In the genomic region with DNA sequence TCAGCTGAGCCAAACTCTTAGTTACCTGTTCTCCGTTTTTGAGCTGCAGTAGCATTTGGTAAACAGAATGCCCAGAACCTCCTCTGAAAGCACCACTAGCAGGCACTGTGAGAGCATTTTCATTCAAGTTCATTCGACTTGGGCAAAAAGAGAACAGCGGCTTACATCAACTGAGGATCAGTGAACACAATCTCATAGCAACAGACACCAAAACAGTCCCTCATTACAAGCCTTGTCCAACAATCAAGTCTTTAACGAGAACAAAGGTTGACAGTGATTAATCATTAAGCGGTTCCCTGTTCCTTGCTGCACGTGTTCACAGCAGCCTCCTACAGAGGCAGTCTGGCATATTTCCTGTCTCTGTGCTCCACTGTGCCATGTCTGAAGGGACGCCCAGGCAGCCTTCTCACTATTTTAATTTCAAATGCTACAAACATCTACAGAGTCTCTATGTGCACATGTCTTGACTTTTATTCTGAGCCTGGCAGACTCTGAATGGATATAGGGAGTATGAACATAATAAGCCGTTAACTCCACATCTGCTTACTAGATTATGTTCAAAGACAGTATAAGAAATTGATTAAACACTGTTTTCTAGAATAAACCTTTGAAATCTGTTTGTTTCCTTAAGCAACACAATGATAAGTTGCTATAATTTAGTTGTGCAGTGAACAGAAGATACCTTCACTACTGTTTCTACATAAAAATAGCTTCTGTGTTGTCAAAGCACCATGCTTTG, we compare ENCODE assay signal across 1 cellular context.
TF ChIP-seq lines count a peak whose summit lies in the region.

No MANE protein-coding gene starts in this region.

TF ChIP-seq in HepG2, 621 proteins besides CTCF, POLR2A, EP300 and RAD21 (continued from another document and continues in another):
- TF ChIP-seq, protein P1, sequence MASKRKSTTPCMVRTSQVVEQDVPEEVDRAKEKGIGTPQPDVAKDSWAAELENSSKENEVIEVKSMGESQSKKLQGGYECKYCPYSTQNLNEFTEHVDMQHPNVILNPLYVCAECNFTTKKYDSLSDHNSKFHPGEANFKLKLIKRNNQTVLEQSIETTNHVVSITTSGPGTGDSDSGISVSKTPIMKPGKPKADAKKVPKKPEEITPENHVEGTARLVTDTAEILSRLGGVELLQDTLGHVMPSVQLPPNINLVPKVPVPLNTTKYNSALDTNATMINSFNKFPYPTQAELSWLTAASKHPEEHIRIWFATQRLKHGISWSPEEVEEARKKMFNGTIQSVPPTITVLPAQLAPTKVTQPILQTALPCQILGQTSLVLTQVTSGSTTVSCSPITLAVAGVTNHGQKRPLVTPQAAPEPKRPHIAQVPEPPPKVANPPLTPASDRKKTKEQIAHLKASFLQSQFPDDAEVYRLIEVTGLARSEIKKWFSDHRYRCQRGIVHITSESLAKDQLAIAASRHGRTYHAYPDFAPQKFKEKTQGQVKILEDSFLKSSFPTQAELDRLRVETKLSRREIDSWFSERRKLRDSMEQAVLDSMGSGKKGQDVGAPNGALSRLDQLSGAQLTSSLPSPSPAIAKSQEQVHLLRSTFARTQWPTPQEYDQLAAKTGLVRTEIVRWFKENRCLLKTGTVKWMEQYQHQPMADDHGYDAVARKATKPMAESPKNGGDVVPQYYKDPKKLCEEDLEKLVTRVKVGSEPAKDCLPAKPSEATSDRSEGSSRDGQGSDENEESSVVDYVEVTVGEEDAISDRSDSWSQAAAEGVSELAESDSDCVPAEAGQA (IDR thresholded peaks at IDR 0.05; ENCODE audit: low read depth): 0 out of 2 replicates have a peak, but pooled peaks have one; percentile 49
- TF ChIP-seq, protein P1 (CRISPR knock-in tag; IDR thresholded peaks at IDR 0.05; ENCODE audit: borderline replicate concordance): no peak; the same call in 1 of the 2 replicates
- TF ChIP-seq ZKSCAN8 (CRISPR knock-in tag; IDR thresholded peaks at IDR 0.05; ENCODE audit: borderline replicate concordance) (peak; percentile 92; the same call in 1 of the 2 replicates), ADNP (CRISPR knock-in tag; IDR thresholded peaks at IDR 0.05) (peak; percentile 66; the same call in 1 of the 2 replicates), KLF13 (CRISPR knock-in tag; IDR thresholded peaks at IDR 0.05) (no peak), CHD2 (IDR thresholded peaks at IDR 0.05; ENCODE audit: low read depth, low read length) (no peak), FOXM1 (CRISPR knock-in tag; IDR thresholded peaks at IDR 0.05) (no peak), MAFF (IDR thresholded peaks at IDR 0.05; ENCODE audit: low read depth, low read length) (no peak), NFE2 (CRISPR knock-in tag; IDR thresholded peaks at IDR 0.05) (no peak), NCOA1 (CRISPR knock-in tag; IDR thresholded peaks at IDR 0.05) (no peak), ZNF891 (CRISPR knock-in tag; IDR thresholded peaks at IDR 0.05) (no peak), ZNF562 (CRISPR knock-in tag; IDR thresholded peaks at IDR 0.05; ENCODE audit: borderline replicate concordance) (no peak), ZNF180 (CRISPR knock-in tag; IDR thresholded peaks at IDR 0.05; ENCODE audit: borderline replicate concordance, low read depth) (no peak), ZNF468 (CRISPR knock-in tag; IDR thresholded peaks at IDR 0.05) (no peak), ZNF292 (CRISPR knock-in tag; IDR thresholded peaks at IDR 0.05; ENCODE audit: borderline replicate concordance, low read depth) (peak; percentile 94), CBX5 (CRISPR knock-in tag; IDR thresholded peaks at IDR 0.05; ENCODE audit: borderline replicate concordance) (peak; percentile 94; the same call in 1 of the 2 replicates), MTA1 (CRISPR knock-in tag; IDR thresholded peaks at IDR 0.05; ENCODE audit: borderline replicate concordance) (no peak), ZNF326 (CRISPR knock-in tag; IDR thresholded peaks at IDR 0.05; ENCODE audit: borderline replicate concordance) (no peak), SMARCC2 (IDR thresholded peaks at IDR 0.05) (no peak), ATM (IDR thresholded peaks at IDR 0.05; ENCODE audit: borderline replicate concordance) (no peak), SOX5 (CRISPR knock-in tag; IDR thresholded peaks at IDR 0.05; ENCODE audit: borderline replicate concordance) (peak; percentile 99), RBFOX2 (IDR thresholded peaks at IDR 0.05; ENCODE audit: low read depth, low read length) (no peak; the same call in 1 of the 2 replicates), MED13 (CRISPR knock-in tag; IDR thresholded peaks at IDR 0.05) (no peak), ZNF564 (CRISPR knock-in tag; IDR thresholded peaks at IDR 0.05) (no peak), ATF7-NPFF (CRISPR knock-in tag; IDR thresholded peaks at IDR 0.05; ENCODE audit: low read depth) (no peak), ZNF75D (CRISPR knock-in tag; IDR thresholded peaks at IDR 0.05; ENCODE audit: borderline replicate concordance) (no peak), ZNF484 (CRISPR knock-in tag; IDR thresholded peaks at IDR 0.05; ENCODE audit: borderline replicate concordance, low read depth) (no peak)
- TF ChIP-seq, protein P2, sequence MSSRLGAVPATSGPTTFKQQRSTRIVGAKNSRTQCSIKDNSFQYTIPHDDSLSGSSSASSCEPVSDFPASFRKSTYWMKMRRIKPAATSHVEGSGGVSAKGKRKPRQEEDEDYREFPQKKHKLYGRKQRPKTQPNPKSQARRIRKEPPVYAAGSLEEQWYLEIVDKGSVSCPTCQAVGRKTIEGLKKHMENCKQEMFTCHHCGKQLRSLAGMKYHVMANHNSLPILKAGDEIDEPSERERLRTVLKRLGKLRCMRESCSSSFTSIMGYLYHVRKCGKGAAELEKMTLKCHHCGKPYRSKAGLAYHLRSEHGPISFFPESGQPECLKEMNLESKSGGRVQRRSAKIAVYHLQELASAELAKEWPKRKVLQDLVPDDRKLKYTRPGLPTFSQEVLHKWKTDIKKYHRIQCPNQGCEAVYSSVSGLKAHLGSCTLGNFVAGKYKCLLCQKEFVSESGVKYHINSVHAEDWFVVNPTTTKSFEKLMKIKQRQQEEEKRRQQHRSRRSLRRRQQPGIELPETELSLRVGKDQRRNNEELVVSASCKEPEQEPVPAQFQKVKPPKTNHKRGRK (CRISPR knock-in tag; IDR thresholded peaks at IDR 0.05): peak; percentile 42; the same call in 1 of the 2 replicates
- TF ChIP-seq, protein P3, sequence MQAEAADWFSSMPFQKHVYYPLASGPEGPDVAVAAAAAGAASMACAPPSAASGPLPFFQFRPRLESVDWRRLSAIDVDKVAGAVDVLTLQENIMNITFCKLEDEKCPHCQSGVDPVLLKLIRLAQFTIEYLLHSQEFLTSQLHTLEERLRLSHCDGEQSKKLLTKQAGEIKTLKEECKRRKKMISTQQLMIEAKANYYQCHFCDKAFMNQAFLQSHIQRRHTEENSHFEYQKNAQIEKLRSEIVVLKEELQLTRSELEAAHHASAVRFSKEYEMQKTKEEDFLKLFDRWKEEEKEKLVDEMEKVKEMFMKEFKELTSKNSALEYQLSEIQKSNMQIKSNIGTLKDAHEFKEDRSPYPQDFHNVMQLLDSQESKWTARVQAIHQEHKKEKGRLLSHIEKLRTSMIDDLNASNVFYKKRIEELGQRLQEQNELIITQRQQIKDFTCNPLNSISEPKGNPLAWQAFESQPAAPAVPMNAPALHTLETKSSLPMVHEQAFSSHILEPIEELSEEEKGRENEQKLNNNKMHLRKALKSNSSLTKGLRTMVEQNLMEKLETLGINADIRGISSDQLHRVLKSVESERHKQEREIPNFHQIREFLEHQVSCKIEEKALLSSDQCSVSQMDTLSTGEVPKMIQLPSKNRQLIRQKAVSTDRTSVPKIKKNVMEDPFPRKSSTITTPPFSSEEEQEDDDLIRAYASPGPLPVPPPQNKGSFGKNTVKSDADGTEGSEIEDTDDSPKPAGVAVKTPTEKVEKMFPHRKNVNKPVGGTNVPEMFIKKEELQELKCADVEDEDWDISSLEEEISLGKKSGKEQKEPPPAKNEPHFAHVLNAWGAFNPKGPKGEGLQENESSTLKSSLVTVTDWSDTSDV (CRISPR knock-in tag; IDR thresholded peaks at IDR 0.05): no peak
- TF ChIP-seq, protein P4, sequence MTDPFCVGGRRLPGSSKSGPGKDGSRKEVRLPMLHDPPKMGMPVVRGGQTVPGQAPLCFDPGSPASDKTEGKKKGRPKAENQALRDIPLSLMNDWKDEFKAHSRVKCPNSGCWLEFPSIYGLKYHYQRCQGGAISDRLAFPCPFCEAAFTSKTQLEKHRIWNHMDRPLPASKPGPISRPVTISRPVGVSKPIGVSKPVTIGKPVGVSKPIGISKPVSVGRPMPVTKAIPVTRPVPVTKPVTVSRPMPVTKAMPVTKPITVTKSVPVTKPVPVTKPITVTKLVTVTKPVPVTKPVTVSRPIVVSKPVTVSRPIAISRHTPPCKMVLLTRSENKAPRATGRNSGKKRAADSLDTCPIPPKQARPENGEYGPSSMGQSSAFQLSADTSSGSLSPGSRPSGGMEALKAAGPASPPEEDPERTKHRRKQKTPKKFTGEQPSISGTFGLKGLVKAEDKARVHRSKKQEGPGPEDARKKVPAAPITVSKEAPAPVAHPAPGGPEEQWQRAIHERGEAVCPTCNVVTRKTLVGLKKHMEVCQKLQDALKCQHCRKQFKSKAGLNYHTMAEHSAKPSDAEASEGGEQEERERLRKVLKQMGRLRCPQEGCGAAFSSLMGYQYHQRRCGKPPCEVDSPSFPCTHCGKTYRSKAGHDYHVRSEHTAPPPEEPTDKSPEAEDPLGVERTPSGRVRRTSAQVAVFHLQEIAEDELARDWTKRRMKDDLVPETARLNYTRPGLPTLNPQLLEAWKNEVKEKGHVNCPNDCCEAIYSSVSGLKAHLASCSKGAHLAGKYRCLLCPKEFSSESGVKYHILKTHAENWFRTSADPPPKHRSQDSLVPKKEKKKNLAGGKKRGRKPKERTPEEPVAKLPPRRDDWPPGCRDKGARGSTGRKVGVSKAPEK (CRISPR knock-in tag; IDR thresholded peaks at IDR 0.05; ENCODE audit: borderline replicate concordance): no peak
- TF ChIP-seq, protein P5, sequence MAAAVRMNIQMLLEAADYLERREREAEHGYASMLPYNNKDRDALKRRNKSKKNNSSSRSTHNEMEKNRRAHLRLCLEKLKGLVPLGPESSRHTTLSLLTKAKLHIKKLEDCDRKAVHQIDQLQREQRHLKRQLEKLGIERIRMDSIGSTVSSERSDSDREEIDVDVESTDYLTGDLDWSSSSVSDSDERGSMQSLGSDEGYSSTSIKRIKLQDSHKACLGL (CRISPR knock-in tag; IDR thresholded peaks at IDR 0.05): no peak
- TF ChIP-seq, protein P6, sequence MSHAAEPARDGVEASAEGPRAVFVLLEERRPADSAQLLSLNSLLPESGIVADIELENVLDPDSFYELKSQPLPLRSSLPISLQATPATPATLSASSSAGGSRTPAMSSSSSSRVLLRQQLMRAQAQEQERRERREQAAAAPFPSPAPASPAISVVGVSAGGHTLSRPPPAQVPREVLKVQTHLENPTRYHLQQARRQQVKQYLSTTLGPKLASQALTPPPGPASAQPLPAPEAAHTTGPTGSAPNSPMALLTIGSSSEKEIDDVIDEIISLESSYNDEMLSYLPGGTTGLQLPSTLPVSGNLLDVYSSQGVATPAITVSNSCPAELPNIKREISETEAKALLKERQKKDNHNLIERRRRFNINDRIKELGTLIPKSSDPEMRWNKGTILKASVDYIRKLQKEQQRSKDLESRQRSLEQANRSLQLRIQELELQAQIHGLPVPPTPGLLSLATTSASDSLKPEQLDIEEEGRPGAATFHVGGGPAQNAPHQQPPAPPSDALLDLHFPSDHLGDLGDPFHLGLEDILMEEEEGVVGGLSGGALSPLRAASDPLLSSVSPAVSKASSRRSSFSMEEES (CRISPR knock-in tag; IDR thresholded peaks at IDR 0.05): peak; percentile 91
- TF ChIP-seq, protein P7, sequence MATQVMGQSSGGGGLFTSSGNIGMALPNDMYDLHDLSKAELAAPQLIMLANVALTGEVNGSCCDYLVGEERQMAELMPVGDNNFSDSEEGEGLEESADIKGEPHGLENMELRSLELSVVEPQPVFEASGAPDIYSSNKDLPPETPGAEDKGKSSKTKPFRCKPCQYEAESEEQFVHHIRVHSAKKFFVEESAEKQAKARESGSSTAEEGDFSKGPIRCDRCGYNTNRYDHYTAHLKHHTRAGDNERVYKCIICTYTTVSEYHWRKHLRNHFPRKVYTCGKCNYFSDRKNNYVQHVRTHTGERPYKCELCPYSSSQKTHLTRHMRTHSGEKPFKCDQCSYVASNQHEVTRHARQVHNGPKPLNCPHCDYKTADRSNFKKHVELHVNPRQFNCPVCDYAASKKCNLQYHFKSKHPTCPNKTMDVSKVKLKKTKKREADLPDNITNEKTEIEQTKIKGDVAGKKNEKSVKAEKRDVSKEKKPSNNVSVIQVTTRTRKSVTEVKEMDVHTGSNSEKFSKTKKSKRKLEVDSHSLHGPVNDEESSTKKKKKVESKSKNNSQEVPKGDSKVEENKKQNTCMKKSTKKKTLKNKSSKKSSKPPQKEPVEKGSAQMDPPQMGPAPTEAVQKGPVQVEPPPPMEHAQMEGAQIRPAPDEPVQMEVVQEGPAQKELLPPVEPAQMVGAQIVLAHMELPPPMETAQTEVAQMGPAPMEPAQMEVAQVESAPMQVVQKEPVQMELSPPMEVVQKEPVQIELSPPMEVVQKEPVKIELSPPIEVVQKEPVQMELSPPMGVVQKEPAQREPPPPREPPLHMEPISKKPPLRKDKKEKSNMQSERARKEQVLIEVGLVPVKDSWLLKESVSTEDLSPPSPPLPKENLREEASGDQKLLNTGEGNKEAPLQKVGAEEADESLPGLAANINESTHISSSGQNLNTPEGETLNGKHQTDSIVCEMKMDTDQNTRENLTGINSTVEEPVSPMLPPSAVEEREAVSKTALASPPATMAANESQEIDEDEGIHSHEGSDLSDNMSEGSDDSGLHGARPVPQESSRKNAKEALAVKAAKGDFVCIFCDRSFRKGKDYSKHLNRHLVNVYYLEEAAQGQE (IDR thresholded peaks at IDR 0.05; ENCODE audit: borderline replicate concordance in 1 of 2, low read depth in 1 of 2, low read length in 2 of 2): peak in 1 of 2 experiments; percentile 69; a peak in 1 of 4 replicates
- TF ChIP-seq, protein P8, sequence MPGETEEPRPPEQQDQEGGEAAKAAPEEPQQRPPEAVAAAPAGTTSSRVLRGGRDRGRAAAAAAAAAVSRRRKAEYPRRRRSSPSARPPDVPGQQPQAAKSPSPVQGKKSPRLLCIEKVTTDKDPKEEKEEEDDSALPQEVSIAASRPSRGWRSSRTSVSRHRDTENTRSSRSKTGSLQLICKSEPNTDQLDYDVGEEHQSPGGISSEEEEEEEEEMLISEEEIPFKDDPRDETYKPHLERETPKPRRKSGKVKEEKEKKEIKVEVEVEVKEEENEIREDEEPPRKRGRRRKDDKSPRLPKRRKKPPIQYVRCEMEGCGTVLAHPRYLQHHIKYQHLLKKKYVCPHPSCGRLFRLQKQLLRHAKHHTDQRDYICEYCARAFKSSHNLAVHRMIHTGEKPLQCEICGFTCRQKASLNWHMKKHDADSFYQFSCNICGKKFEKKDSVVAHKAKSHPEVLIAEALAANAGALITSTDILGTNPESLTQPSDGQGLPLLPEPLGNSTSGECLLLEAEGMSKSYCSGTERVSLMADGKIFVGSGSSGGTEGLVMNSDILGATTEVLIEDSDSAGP (CRISPR knock-in tag; IDR thresholded peaks at IDR 0.05; ENCODE audit: borderline replicate concordance): peak; percentile 41; the same call in 1 of the 2 replicates
